Comparison of ENCODE assay signal across 8 cellular contexts in genomic region chr2:231056453-231057416, GRCh38. TPM values are rescaled to one million over a fixed set of nuclear protein-coding genes. Genes with fewer than 3 reads are reported as not detected.
A peak's percentile ranks its signal among the peaks of the same experiment; 100 is the strongest.
DNase-seq lines count a peak whose midpoint lies in the region; ATAC-seq, FAIRE-seq and TF ChIP-seq lines count a peak whose summit lies in the region.

Gene PSMD1 (plus strand): TSS chr2:231056867. CDS start chr2:231057026, 159 bp downstream.

- TF ChIP-seq EP300 in upper lobe of left lung (IDR thresholded peaks at IDR 0.05), result no peak

- H3K4me1 ChIP-seq in adrenal gland (replicated peaks in 1 of 2) (peaks cover 3 to 40% of the 10 kb centered on the region in 2 donors), heart left ventricle (peaks cover 0 to 42% (median 32%) of the 10 kb centered on the region in 12 donors), upper lobe of left lung (peaks cover 22 to 53% (median 29%) of the 10 kb centered on the region in 4 donors)

- H3K27me3 ChIP-seq in adrenal gland (no peaks in the 10 kb centered on the region), heart left ventricle (no peaks in the 10 kb centered on the region), upper lobe of left lung (no peaks in the 10 kb centered on the region)

- FAIRE-seq in GM12892 (lab: Jason Lieb, UNC), result peak; percentile 99

- whole genome bisulfite sequencing in adrenal gland, 4 donors, result 0 to 1% (median 0%) methylated on average over 15 to 73 of the region's 73 CpGs
- WGBS in heart left ventricle, 4 donors, result 0 to 1% (median 0%) methylated on average over 17 to 73 of the region's 73 CpGs
- WGBS in upper lobe of left lung, 2 donors, result 0% methylated on average over 17 to 19 of the region's 73 CpGs

- intact Hi-C loops in adrenal gland (cut with DNase I) (no loop called here), heart left ventricle (cut with DNase I) (loop anchor here in 2 of 10 donors (10.0 kb wide), 2 partner anchors 152 to 232 kb away; no protein-coding TSS in a partner anchor), posterior cingulate gyrus (cut with DNase I) (loop anchor here (10.0 kb wide), 1 partner anchor 232 kb away; no protein-coding TSS in a partner anchor)

- H3K36me3 ChIP-seq in adrenal gland (replicated peaks in 1 of 2) (peaks cover 0 to 4% of the 10 kb centered on the region in 2 donors), heart left ventricle (peaks cover 0 to 10% (median 6%) of the 10 kb centered on the region in 9 donors), upper lobe of left lung (peaks cover 0 to 5% (median 2%) of the 10 kb centered on the region in 4 donors)

- H3K4me3 ChIP-seq in adrenal gland (peak within 1 kb of the TSS; percentile 59 to 94 (median 84)), heart left ventricle (peak within 1 kb of the TSS; percentile 71 to 100 (median 91)), upper lobe of left lung (peak within 1 kb of the TSS; percentile 78 to 97 (median 95))

- ATAC-seq in HG02840 (IDR thresholded peaks at IDR 0.05; ENCODE audit: low FRiP score, unreplicated experiment) (peak; percentile 82), heart left ventricle (peak; percentile 85 to 92 (median 90)), upper lobe of left lung (ENCODE audit: low FRiP score in 2 of 2) (peak; percentile 96 to 97)

- H3K27ac ChIP-seq in adrenal gland (peak within 1 kb of the TSS; percentile 81 to 99 (median 93)), heart left ventricle (peak within 1 kb of the TSS; percentile 90 to 99 (median 93)), upper lobe of left lung (peak within 1 kb of the TSS; percentile 95 to 98 (median 96))

- peak; percentile 92 to 99 (median 94) for TF ChIP-seq CTCF in adrenal gland (IDR thresholded peaks at IDR 0.05)
- TF ChIP-seq CTCF in heart left ventricle (IDR thresholded peaks at IDR 0.05), result peak; percentile 91 to 99 (median 97)
- TF ChIP-seq CTCF in upper lobe of left lung (IDR thresholded peaks at IDR 0.05), result peak; percentile 84 to 98 (median 90)

- DNase-seq in GM12892 (ENCODE audit: insufficient read length) (peak; percentile 88), NCI-H1436 (lab: John Stamatoyannopoulos, UW) (peak; percentile 88), T-helper 1 cell (peak; percentile 78 to 93 (median 88)), adrenal gland (peak; percentile 92 to 96 (median 94)), heart left ventricle (peak; percentile 92 to 95 (median 93)), posterior cingulate gyrus (peak; percentile 85 to 98 (median 91)), upper lobe of left lung (peak; percentile 91 to 95)

- TF ChIP-seq POLR2A in GM12892 (IDR thresholded peaks at IDR 0.05; ENCODE audit: low read depth, low read length) (peak; percentile 81), adrenal gland (IDR thresholded peaks at IDR 0.05) (peak in 1 of 2 donors; percentile 47), heart left ventricle (IDR thresholded peaks at IDR 0.05) (peak in 1 of 2 donors; percentile 42), upper lobe of left lung (IDR thresholded peaks at IDR 0.05) (peak in 1 of 4 donors; percentile 67)

- H3K9me3 ChIP-seq in adrenal gland (replicated peaks in 1 of 3), result no peaks in the 10 kb centered on the region
- no peaks in the 10 kb centered on the region for H3K9me3 ChIP-seq in heart left ventricle
- H3K9me3 ChIP-seq in upper lobe of left lung, result no peaks in the 10 kb centered on the region

RNA-seq across cellular contexts. Expression of gene PSMD1, which starts in this region (rescaled TPM):
- polyA plus RNA-seq in GM12892 (2012; ENCODE audit: missing spikeins), result 67.6 TPM
- total RNA-seq in adrenal gland (100 to 1,000 TPM in 2 of 8 donors, 10 to 100 TPM in 6; 50.4 to 153 (median 86.3) TPM), heart left ventricle (100 to 1,000 TPM in 4 of 9 donors, 10 to 100 TPM in 5; 66.1 to 124 (median 93.7) TPM), upper lobe of left lung (10 to 100 TPM; 24.6 to 68.1 (median 57.0) TPM)
- polyA plus RNA-seq in adrenal gland (100 to 1,000 TPM in 1 of 3 donors, 10 to 100 TPM in 2; 38.9 to 203 (median 68.7) TPM), heart left ventricle (10 to 100 TPM; 33.2 to 75.2 TPM)

Comparison
In these comparisons a context has a peak if more than half of its experiments do, and no peak if none do; other contexts are left out.
1. Peak in every context shown above with its lines: DNase-seq, ATAC-seq, H3K4me3 ChIP-seq and H3K27ac ChIP-seq.